In genomic region chr14:45089813-45090212, GRCh38 we compare ENCODE assay signal across 1 cellular context.
TF ChIP-seq lines count a peak whose summit lies in the region.

No MANE protein-coding gene starts in this region.

TF ChIP-seq in GM23338, 12 proteins besides CTCF, POLR2A, EP300 and RAD21 (continued from another document):
- TF ChIP-seq, protein P1, sequence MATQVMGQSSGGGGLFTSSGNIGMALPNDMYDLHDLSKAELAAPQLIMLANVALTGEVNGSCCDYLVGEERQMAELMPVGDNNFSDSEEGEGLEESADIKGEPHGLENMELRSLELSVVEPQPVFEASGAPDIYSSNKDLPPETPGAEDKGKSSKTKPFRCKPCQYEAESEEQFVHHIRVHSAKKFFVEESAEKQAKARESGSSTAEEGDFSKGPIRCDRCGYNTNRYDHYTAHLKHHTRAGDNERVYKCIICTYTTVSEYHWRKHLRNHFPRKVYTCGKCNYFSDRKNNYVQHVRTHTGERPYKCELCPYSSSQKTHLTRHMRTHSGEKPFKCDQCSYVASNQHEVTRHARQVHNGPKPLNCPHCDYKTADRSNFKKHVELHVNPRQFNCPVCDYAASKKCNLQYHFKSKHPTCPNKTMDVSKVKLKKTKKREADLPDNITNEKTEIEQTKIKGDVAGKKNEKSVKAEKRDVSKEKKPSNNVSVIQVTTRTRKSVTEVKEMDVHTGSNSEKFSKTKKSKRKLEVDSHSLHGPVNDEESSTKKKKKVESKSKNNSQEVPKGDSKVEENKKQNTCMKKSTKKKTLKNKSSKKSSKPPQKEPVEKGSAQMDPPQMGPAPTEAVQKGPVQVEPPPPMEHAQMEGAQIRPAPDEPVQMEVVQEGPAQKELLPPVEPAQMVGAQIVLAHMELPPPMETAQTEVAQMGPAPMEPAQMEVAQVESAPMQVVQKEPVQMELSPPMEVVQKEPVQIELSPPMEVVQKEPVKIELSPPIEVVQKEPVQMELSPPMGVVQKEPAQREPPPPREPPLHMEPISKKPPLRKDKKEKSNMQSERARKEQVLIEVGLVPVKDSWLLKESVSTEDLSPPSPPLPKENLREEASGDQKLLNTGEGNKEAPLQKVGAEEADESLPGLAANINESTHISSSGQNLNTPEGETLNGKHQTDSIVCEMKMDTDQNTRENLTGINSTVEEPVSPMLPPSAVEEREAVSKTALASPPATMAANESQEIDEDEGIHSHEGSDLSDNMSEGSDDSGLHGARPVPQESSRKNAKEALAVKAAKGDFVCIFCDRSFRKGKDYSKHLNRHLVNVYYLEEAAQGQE (IDR thresholded peaks at IDR 0.05; ENCODE audit: unreplicated experiment) = no peak
- TF ChIP-seq EZH2 (IDR thresholded peaks at IDR 0.05; ENCODE audit: low read depth, unreplicated experiment) (no peak), JUNB (IDR thresholded peaks at IDR 0.05; ENCODE audit: unreplicated experiment) (no peak), CREB1 (CRISPR knock-in tag; IDR thresholded peaks at IDR 0.05; ENCODE audit: low read depth) (no peak), STAT1 (IDR thresholded peaks at IDR 0.05; ENCODE audit: unreplicated experiment) (no peak)
- TF ChIP-seq, protein P2, sequence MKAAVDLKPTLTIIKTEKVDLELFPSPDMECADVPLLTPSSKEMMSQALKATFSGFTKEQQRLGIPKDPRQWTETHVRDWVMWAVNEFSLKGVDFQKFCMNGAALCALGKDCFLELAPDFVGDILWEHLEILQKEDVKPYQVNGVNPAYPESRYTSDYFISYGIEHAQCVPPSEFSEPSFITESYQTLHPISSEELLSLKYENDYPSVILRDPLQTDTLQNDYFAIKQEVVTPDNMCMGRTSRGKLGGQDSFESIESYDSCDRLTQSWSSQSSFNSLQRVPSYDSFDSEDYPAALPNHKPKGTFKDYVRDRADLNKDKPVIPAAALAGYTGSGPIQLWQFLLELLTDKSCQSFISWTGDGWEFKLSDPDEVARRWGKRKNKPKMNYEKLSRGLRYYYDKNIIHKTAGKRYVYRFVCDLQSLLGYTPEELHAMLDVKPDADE (IDR thresholded peaks at IDR 0.05) = no peak
